ENCODE assay signal across 8 cellular contexts in the genomic region with DNA sequence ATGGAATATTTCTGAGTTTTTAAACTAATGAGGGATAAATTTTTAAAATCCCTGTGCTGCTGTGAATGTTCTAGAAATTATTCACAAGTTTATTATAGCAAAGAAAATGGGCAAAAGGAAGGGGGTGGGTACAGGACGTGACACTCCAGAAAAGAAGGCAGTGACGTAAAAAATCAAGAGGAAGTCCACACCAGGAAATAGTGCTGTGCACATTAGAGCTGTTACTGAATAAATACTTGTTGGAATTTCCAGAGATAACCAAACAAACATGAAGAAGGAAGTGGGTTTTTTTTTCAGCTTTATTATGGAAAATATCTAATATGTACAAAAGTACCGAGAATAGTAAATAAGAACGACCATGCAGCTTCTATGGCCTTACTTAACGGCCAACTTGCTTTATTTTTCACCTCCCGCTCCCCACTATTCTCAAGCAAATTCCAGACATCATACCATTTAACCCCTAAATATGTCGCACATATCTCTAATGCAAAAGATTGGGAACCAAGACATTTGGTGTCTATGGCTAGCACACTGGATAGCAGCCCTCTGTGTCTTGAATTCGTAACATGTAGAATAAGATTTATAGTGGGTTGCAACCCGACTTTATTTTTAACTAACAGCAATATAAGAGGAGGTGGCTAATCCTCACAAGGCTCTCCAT. TPM values are rescaled to one million over a fixed set of nuclear protein-coding genes. Genes with fewer than 3 reads are reported as not detected.
DNase-seq lines count a peak whose midpoint lies in the region; TF ChIP-seq lines count a peak whose summit lies in the region.

No MANE protein-coding gene starts in this region.

- no peaks in the 10 kb centered on the region for H3K9me3 Mint-ChIP-seq in activated CD4-positive, alpha-beta memory T cell treated with anti-CD3 and anti-CD28 coated beads, Interleukin-2, amount 10 ng/mL, durations not matched to agents 7 days and 5 days

- peak overlapping the region; percentile 96 for H3K27ac Mint-ChIP-seq in activated CD4-positive, alpha-beta memory T cell treated with anti-CD3 and anti-CD28 coated beads, Interleukin-2, amount 10 ng/mL, durations not matched to agents 7 days and 5 days

- H3K9me3 ChIP-seq in ovary, result no peaks in the 10 kb centered on the region

- peak overlapping the region; percentile 94 for H3K4me3 Mint-ChIP-seq in activated CD4-positive, alpha-beta memory T cell treated with anti-CD3 and anti-CD28 coated beads, Interleukin-2, amount 10 ng/mL, durations not matched to agents 7 days and 5 days

- 1% methylated on average over 9 of the region's 9 CpGs for WGBS in ovary, 3 donors

- H3K4me3 ChIP-seq in ovary, result peak overlapping the region; percentile 64

- peaks cover 45% of the 10 kb centered on the region for H3K4me1 Mint-ChIP-seq in activated CD4-positive, alpha-beta memory T cell treated with anti-CD3 and anti-CD28 coated beads, Interleukin-2, amount 10 ng/mL, durations not matched to agents 7 days and 5 days

- CTCF ChIA-PET in activated CD4-positive, alpha-beta memory T cell treated with anti-CD3 and anti-CD28 coated beads, Interleukin-2, amount 10 ng/mL, durations not matched to agents 7 days and 5 days (lab: Charles Lee), result interaction anchor here (1.1 to 3.2 kb wide), 6 partner anchors 11 to 40 kb away, joined by 4 to 17 read pairs (median 6); a partner anchor contains a TSS

- H3K36me3 ChIP-seq in ovary, result no peaks in the 10 kb centered on the region

- peaks cover 54% of the 10 kb centered on the region for H3K36me3 Mint-ChIP-seq in activated CD4-positive, alpha-beta memory T cell treated with anti-CD3 and anti-CD28 coated beads, Interleukin-2, amount 10 ng/mL, durations not matched to agents 7 days and 5 days (ENCODE audit: low read depth)

- no peaks in the 10 kb centered on the region for H3K27me3 Mint-ChIP-seq in activated CD4-positive, alpha-beta memory T cell treated with anti-CD3 and anti-CD28 coated beads, Interleukin-2, amount 10 ng/mL, durations not matched to agents 7 days and 5 days

- intact Hi-C loops in ovary (cut with DNase I), result loop anchor here in 2 of 4 donors (2.0 to 5.0 kb wide), 2 partner anchors 35 kb away; a partner anchor contains a TSS

- no peak for TF ChIP-seq CTCF in ovary (IDR thresholded peaks at IDR 0.05)

- TF ChIP-seq POLR2A in ovary (IDR thresholded peaks at IDR 0.05), result no peak

- no peaks in the 10 kb centered on the region for H3K27me3 ChIP-seq in ovary

- DNase-seq in GM03348 (ENCODE audit: low spot score) (peak; percentile 67), HCEC 1CT (peak; percentile 86), NCI-H146 treated with DMSO at 0.1 percent for 48 hours (lab: John Stamatoyannopoulos, UW; ENCODE audit: unreplicated experiment) (peak; percentile 36), germinal center (ENCODE audit: low spot score) (peak; percentile 64), ovary (no peak), DMS114 treated with DMSO at 0.1 percent for 48 hours (lab: John Stamatoyannopoulos, UW; ENCODE audit: unreplicated experiment) (no peak)
- DNase-seq in activated CD4-positive, alpha-beta memory T cell treated with anti-CD3 and anti-CD28 coated beads, Interleukin-2, amount 10 ng/mL, durations not matched to agents 7 days and 5 days, result no peak
- DNase-seq in stimulated activated CD4-positive, alpha-beta T cell treated with anti-CD3 and anti-CD28 coated beads, Interleukin-12 subunit alpha, Interleukin-12 subunit beta, amount 100 ng/mL, for 4 hours, result no peak

- TF ChIP-seq EP300 in ovary (IDR thresholded peaks at IDR 0.05), result no peak

- POLR2A ChIA-PET in activated CD4-positive, alpha-beta memory T cell treated with anti-CD3 and anti-CD28 coated beads, Interleukin-2, amount 10 ng/mL, durations not matched to agents 7 days and 5 days (lab: Charles Lee), result interaction anchor here (0.7 to 20.3 kb wide), 10 partner anchors 12 to 397 kb away, joined by 3 to 1351 read pairs (median 6); a partner anchor contains a TSS

- H3K27ac ChIP-seq in ovary, result peak overlapping the region; percentile 22 to 83

- peaks cover 4% of the 10 kb centered on the region for H3K4me1 ChIP-seq in ovary (ENCODE audit: insufficient read depth)

RNA-seq across cellular contexts. Expression of a gene that starts 0.6 kb away (rescaled TPM):
- total RNA-seq in activated CD4-positive, alpha-beta memory T cell treated with anti-CD3 and anti-CD28 coated beads, Interleukin-2, amount 10 ng/mL, durations not matched to agents 7 days and 5 days, result 100 to 1,000 TPM; 288 to 295 TPM
- total RNA-seq in ovary, result 10 to 100 TPM; 59.7 to 86.0 (median 65.5) TPM
- 100 to 1,000 TPM in 1 of 2 donors, 10 to 100 TPM in 1; 86.1 to 135 TPM for polyA plus RNA-seq in ovary

RNA-seq across cellular contexts. Expression of a gene that starts 34.7 kb away (rescaled TPM):
- total RNA-seq in activated CD4-positive, alpha-beta memory T cell treated with anti-CD3 and anti-CD28 coated beads, Interleukin-2, amount 10 ng/mL, durations not matched to agents 7 days and 5 days, result 100 to 1,000 TPM; 103 to 111 TPM
- 100 to 1,000 TPM in 1 of 7 donors, 10 to 100 TPM in 6; 27.0 to 115 (median 76.4) TPM for total RNA-seq in ovary
- polyA plus RNA-seq in ovary, result 10 to 100 TPM in 1 of 2 donors, 1 to 10 TPM in 1; 8.8 to 12.8 TPM

Comparison
In these comparisons a context has a peak if more than half of its experiments do, and no peak if none do; other contexts are left out.
1. DNase-seq: peak in GM03348 (single experiment), HCEC 1CT (single experiment), NCI-H146 treated with DMSO at 0.1 percent for 48 hours (single experiment) and germinal center (single experiment); none in activated CD4-positive, alpha-beta memory T cell treated with anti-CD3 and anti-CD28 coated beads, Interleukin-2, amount 10 ng/mL, durations not matched to agents 7 days and 5 days (single experiment), ovary (0 of 5), stimulated activated CD4-positive, alpha-beta T cell treated with anti-CD3 and anti-CD28 coated beads, Interleukin-12 subunit alpha, Interleukin-12 subunit beta, amount 100 ng/mL, for 4 hours (single experiment) and DMS114 treated with DMSO at 0.1 percent for 48 hours (single experiment).